Comparison of ENCODE assay signal across 8 cellular contexts in the genomic region with DNA sequence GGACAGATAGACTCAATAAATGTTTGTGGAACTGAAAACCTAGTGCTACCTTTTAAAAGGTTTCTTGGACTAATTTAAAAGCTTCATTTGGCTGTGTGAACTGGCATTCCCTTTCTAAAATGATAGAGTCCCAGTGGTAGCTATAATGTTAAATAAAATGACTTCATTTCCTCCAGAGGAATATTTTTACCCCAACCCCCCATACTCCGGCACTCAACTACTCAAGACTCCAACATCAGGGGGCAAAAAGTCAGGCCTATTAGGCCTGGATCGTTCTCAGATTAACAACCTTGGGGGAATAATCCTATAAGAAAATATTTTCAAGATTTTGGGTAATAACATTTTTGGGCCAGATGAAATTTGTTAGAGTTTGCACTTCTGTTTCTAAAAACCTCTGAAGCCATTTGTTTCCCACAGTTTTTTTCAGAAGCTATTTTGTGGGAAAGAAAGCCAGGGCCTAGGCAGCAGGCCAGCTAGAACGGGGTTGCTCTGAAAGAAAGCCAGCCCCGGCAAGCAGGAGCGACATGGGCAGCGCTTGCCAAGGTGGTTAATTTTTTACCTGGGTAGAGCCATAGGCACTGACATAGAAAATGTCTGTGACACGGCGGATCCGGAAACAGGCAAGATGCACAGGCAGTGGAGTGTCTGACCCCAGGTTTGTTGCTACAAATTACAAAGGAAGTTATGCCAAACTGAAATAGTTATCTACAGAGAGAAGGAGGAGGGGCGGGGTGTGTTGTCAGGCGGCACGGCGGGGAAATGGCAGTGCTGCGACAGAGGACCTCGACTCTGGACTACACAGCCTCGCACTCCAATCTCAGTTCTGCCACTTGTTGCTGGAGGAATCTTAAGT.
DNase-seq lines count a peak whose midpoint lies in the region; ATAC-seq, FAIRE-seq and TF ChIP-seq lines count a peak whose summit lies in the region.

No MANE protein-coding gene starts in this region.

- intact Hi-C loops in HCT116 (cut with micrococcal nuclease) (loop anchor here (2.0 kb wide), 1 partner anchor 85 kb away; the partner anchor contains the start of gene MAGI1), body of pancreas (cut with DNase I) (no loop called here)
- intact Hi-C loops in activated T-helper 1 cell treated with anti-CD3 and anti-CD28 coated beads, Interleukin-12 subunit alpha, Interleukin-12 subunit beta, Interleukin-2, Interleukin-4 antibody, amounts not matched to agents 30 ng/mL and 10 ng/mL and 1 ng/mL, durations not matched to agents 14 hours and 24 hours and 36 hours (cut with micrococcal nuclease) = no loop called here

- H3K36me3 Mint-ChIP-seq in activated T-helper 1 cell treated with anti-CD3 and anti-CD28 coated beads, Interleukin-12 subunit alpha, Interleukin-12 subunit beta, Interleukin-2, Interleukin-4 antibody, amounts not matched to agents 30 ng/mL and 10 ng/mL and 1 ng/mL, durations not matched to agents 14 hours and 24 hours and 36 hours (ENCODE audit: low read depth) = no peaks in the 10 kb centered on the region

- H3K4me3 Mint-ChIP-seq in activated T-helper 1 cell treated with anti-CD3 and anti-CD28 coated beads, Interleukin-12 subunit alpha, Interleukin-12 subunit beta, Interleukin-2, Interleukin-4 antibody, amounts not matched to agents 30 ng/mL and 10 ng/mL and 1 ng/mL, durations not matched to agents 14 hours and 24 hours and 36 hours = no peak overlapping the region

- FAIRE-seq in keratinocyte (lab: Jason Lieb, UNC) = no peak

- DNase-seq in HCT116 (ENCODE audit: low read depth, low spot score) = no peak
- peak; percentile 90 to 95 (median 94) for DNase-seq in body of pancreas
- no peak for DNase-seq in keratinocyte (ENCODE audit: low read depth, low spot score)
- DNase-seq in activated T-helper 1 cell treated with anti-CD3 and anti-CD28 coated beads, Interleukin-12 subunit alpha, Interleukin-12 subunit beta, Interleukin-2, Interleukin-4 antibody, amounts not matched to agents 30 ng/mL and 10 ng/mL and 1 ng/mL, durations not matched to agents 14 hours and 24 hours and 36 hours (ENCODE audit: low spot score) = no peak

- H3K9me3 ChIP-seq in HCT116 (ENCODE audit: control insufficient read depth in 1 of 2, insufficient read depth in 1 of 2, low read depth in 1 of 2, low read length in 2 of 2) (no peaks in the 10 kb centered on the region), body of pancreas (peaks cover 0 to 2% (median 0%) of the 10 kb centered on the region in 3 donors), keratinocyte (ENCODE audit: control insufficient read depth, low read depth, low read length) (no peaks in the 10 kb centered on the region), skeletal muscle satellite cell (replicated peaks; ENCODE audit: low read length) (no peaks in the 10 kb centered on the region)

- 9 to 16% methylated on average over 16 of the region's 16 CpGs for WGBS in body of pancreas, 2 donors

- no peak for TF ChIP-seq RAD21 in HCT116 (IDR thresholded peaks at IDR 0.05; ENCODE audit: low read depth)

- no peak for TF ChIP-seq CTCF in HCT116 (IDR thresholded peaks at IDR 0.05 in 2 of 3, conservative IDR thresholded peaks at IDR 0.05 in 1 of 3; ENCODE audit: borderline replicate concordance in 1 of 3, insufficient read depth in 1 of 3, low read depth in 2 of 3, low read length in 2 of 3)
- no peak for TF ChIP-seq CTCF in body of pancreas (IDR thresholded peaks at IDR 0.05)
- TF ChIP-seq CTCF in keratinocyte (optimal IDR thresholded peaks at IDR 0.05 in 1 of 3, IDR thresholded peaks at IDR 0.05 in 1 of 3, conservative IDR thresholded peaks at IDR 0.05 in 1 of 3; ENCODE audit: extremely low read depth in 1 of 3, insufficient read depth in 2 of 3, low read length in 3 of 3) = no peak

- H3K4me3 ChIP-seq in HCT116 (replicated peaks in 1 of 2; ENCODE audit: low read depth in 1 of 2, low read length in 2 of 2) = peak overlapping the region in 1 of 2 experiments; percentile 25; a peak in 1 of 4 replicates
- no peak overlapping the region for H3K4me3 ChIP-seq in body of pancreas
- H3K4me3 ChIP-seq in keratinocyte (ENCODE audit: control insufficient read depth in 2 of 3, extremely low read depth in 1 of 3, insufficient read depth in 2 of 3, low read depth in 1 of 3, low read length in 3 of 3) = peak overlapping the region in 2 of 3 experiments; percentile 43 to 44
- H3K4me3 ChIP-seq in skeletal muscle satellite cell (ENCODE audit: low read length) = peak overlapping the region; percentile 24

- H3K4me1 ChIP-seq in HCT116 (ENCODE audit: control insufficient read depth in 1 of 2, insufficient read depth in 2 of 2, low read length in 2 of 2) = peaks cover 98% of the 10 kb centered on the region in 2 experiments
- H3K4me1 ChIP-seq in body of pancreas = peaks cover 65% of the 10 kb centered on the region
- peaks cover 49% of the 10 kb centered on the region for H3K4me1 ChIP-seq in keratinocyte (ENCODE audit: control insufficient read depth, extremely low read depth, insufficient read depth, low read length)
- peaks cover 57% of the 10 kb centered on the region for H3K4me1 ChIP-seq in skeletal muscle satellite cell (ENCODE audit: control insufficient read depth, insufficient read depth, low read length)

- H3K9me1 ChIP-seq in keratinocyte (ENCODE audit: control insufficient read depth, extremely low read depth, insufficient read depth, low read length) = no peaks in the 10 kb centered on the region

- RAD21 ChIA-PET in HCT116 (lab: Charles Lee; ENCODE audit: low non-redundant PET in 1 of 2, low total read pairs in 2 of 2, uncharacterized antibody in 2 of 2, unreplicated experiment in 2 of 2) = interaction anchor here in 1 of 2 experiments (1.2 kb wide), 1 partner anchor 10 kb away, joined by 5 read pairs; no protein-coding TSS in a partner anchor

- H3K27ac ChIP-seq in HCT116 (ENCODE audit: low read depth, low read length) = peak overlapping the region; percentile 82
- peak overlapping the region; percentile 76 to 98 (median 91) for H3K27ac ChIP-seq in body of pancreas
- peak overlapping the region; percentile 33 for H3K27ac ChIP-seq in keratinocyte (ENCODE audit: control insufficient read depth, insufficient read depth, low read length)

- no peaks in the 10 kb centered on the region for H3K4me1 Mint-ChIP-seq in activated T-helper 1 cell treated with anti-CD3 and anti-CD28 coated beads, Interleukin-12 subunit alpha, Interleukin-12 subunit beta, Interleukin-2, Interleukin-4 antibody, amounts not matched to agents 30 ng/mL and 10 ng/mL and 1 ng/mL, durations not matched to agents 14 hours and 24 hours and 36 hours (ENCODE audit: low read depth)

- H3K27me3 ChIP-seq in HCT116 (ENCODE audit: insufficient read depth, low read length) (no peaks in the 10 kb centered on the region), body of pancreas (no peaks in the 10 kb centered on the region), keratinocyte (ENCODE audit: control insufficient read depth, extremely low read depth, insufficient read depth, low read length) (no peaks in the 10 kb centered on the region), skeletal muscle satellite cell (ENCODE audit: control insufficient read depth, insufficient read depth, low read length) (no peaks in the 10 kb centered on the region)

- POLR2A ChIA-PET in HCT116 (lab: Charles Lee) = interaction anchor here (1.0 kb wide), 1 partner anchor 9 kb away, joined by 3 read pairs; no protein-coding TSS in a partner anchor

- TF ChIP-seq POLR2A in HCT116 (IDR thresholded peaks at IDR 0.05; ENCODE audit: borderline replicate concordance, extremely low read depth, insufficient read depth, insufficient read length) = no peak
- peak in 2 of 3 donors; percentile 55 to 57 for TF ChIP-seq POLR2A in body of pancreas (IDR thresholded peaks at IDR 0.05)

- H4K20me1 ChIP-seq in HCT116 (ENCODE audit: insufficient read depth) = no peaks in the 10 kb centered on the region
- H4K20me1 ChIP-seq in keratinocyte (ENCODE audit: control insufficient read depth, extremely low read depth, insufficient read depth, low read length) = no peaks in the 10 kb centered on the region

- ATAC-seq in HCT116 (no peak), body of pancreas (peak; percentile 73), HG02884 (IDR thresholded peaks at IDR 0.05; ENCODE audit: unreplicated experiment) (no peak), GM19395 (IDR thresholded peaks at IDR 0.05; ENCODE audit: unreplicated experiment) (no peak), HG03108 (IDR thresholded peaks at IDR 0.05; ENCODE audit: unreplicated experiment) (no peak)

- peak overlapping the region; percentile 41 for H3K9ac ChIP-seq in HCT116 (ENCODE audit: low read length)
- H3K9ac ChIP-seq in keratinocyte (ENCODE audit: control insufficient read depth, extremely low read depth, insufficient read depth, low read length) = peak overlapping the region; percentile 59
- peak overlapping the region; percentile 57 for H3K9ac ChIP-seq in skeletal muscle satellite cell (ENCODE audit: low read depth, low read length)

- peak overlapping the region; percentile 72 for H3K4me2 ChIP-seq in HCT116 (ENCODE audit: low read length)
- H3K4me2 ChIP-seq in keratinocyte (ENCODE audit: control insufficient read depth, extremely low read depth, insufficient read depth, low read depth, low read length) = peak overlapping the region; percentile 77
- H3K4me2 ChIP-seq in skeletal muscle satellite cell (ENCODE audit: low read length) = peak overlapping the region; percentile 62

- TSS peak; percentile 88 for BruUV-seq in HCT116 (replicated peaks; lab: Mats Ljungman, UMichigan)

- dilution Hi-C loops in keratinocyte (cut with MboI; ENCODE audit: extremely low pct_ligation_motif_present, low sequenced_read_pairs) = no loop called here

- no peaks in the 10 kb centered on the region for H3K9me2 ChIP-seq in HCT116 (ENCODE audit: insufficient read depth)

- CTCF ChIA-PET in HCT116 (lab: Charles Lee) = no interaction called here

- no peaks in the 10 kb centered on the region for H3K36me3 ChIP-seq in HCT116 (ENCODE audit: control insufficient read depth in 1 of 2, insufficient read depth in 2 of 2, low read length in 2 of 2)
- H3K36me3 ChIP-seq in body of pancreas (replicated peaks in 1 of 2; ENCODE audit: insufficient read depth in 1 of 2, low read depth in 2 of 2) = no peaks in the 10 kb centered on the region
- no peaks in the 10 kb centered on the region for H3K36me3 ChIP-seq in keratinocyte (ENCODE audit: control insufficient read depth in 2 of 2, extremely low read depth in 1 of 2, insufficient read depth in 2 of 2, low read length in 2 of 2)
- H3K36me3 ChIP-seq in skeletal muscle satellite cell (ENCODE audit: insufficient read depth, low read length) = no peaks in the 10 kb centered on the region

- H2AFZ ChIP-seq in HCT116 (ENCODE audit: low read depth, low read length, poor library complexity, severe bottlenecking) = no peak overlapping the region
- peak overlapping the region; percentile 81 for H2AFZ ChIP-seq in keratinocyte (ENCODE audit: control insufficient read depth, low read length)

- peaks cover 1% of the 10 kb centered on the region for H3K27me3 Mint-ChIP-seq in activated T-helper 1 cell treated with anti-CD3 and anti-CD28 coated beads, Interleukin-12 subunit alpha, Interleukin-12 subunit beta, Interleukin-2, Interleukin-4 antibody, amounts not matched to agents 30 ng/mL and 10 ng/mL and 1 ng/mL, durations not matched to agents 14 hours and 24 hours and 36 hours (ENCODE audit: insufficient read depth)

- no peak overlapping the region for H3K27ac Mint-ChIP-seq in activated T-helper 1 cell treated with anti-CD3 and anti-CD28 coated beads, Interleukin-12 subunit alpha, Interleukin-12 subunit beta, Interleukin-2, Interleukin-4 antibody, amounts not matched to agents 30 ng/mL and 10 ng/mL and 1 ng/mL, durations not matched to agents 14 hours and 24 hours and 36 hours

- H3K79me2 ChIP-seq in HCT116 (ENCODE audit: insufficient read depth, low read length) (peaks cover 13% of the 10 kb centered on the region), keratinocyte (ENCODE audit: control insufficient read depth, insufficient read depth, low read length) (peaks cover 4% of the 10 kb centered on the region)

- no peaks in the 10 kb centered on the region for H3K9me3 Mint-ChIP-seq in activated T-helper 1 cell treated with anti-CD3 and anti-CD28 coated beads, Interleukin-12 subunit alpha, Interleukin-12 subunit beta, Interleukin-2, Interleukin-4 antibody, amounts not matched to agents 30 ng/mL and 10 ng/mL and 1 ng/mL, durations not matched to agents 14 hours and 24 hours and 36 hours

Comparison
In these comparisons a context has a peak if more than half of its experiments do, and no peak if none do; other contexts are left out.
1. DNase-seq: peak in body of pancreas (4 of 4); none in HCT116 (single experiment), keratinocyte (single experiment) and activated T-helper 1 cell treated with anti-CD3 and anti-CD28 coated beads, Interleukin-12 subunit alpha, Interleukin-12 subunit beta, Interleukin-2, Interleukin-4 antibody, amounts not matched to agents 30 ng/mL and 10 ng/mL and 1 ng/mL, durations not matched to agents 14 hours and 24 hours and 36 hours (single experiment).
2. H3K27ac ChIP-seq: peak in every context shown above with its lines; median percentile 91 in body of pancreas; 82 in HCT116; 33 in keratinocyte.
3. H3K4me3 ChIP-seq: peak in keratinocyte (2 of 3) and skeletal muscle satellite cell (single experiment); none in body of pancreas (0 of 2).
4. Peak in every context shown above with its lines, with median percentiles within 50 percentile points of each other: H3K4me2 ChIP-seq and H3K9ac ChIP-seq.